ENCODE assay signal across 8 cellular contexts in the genomic region with DNA sequence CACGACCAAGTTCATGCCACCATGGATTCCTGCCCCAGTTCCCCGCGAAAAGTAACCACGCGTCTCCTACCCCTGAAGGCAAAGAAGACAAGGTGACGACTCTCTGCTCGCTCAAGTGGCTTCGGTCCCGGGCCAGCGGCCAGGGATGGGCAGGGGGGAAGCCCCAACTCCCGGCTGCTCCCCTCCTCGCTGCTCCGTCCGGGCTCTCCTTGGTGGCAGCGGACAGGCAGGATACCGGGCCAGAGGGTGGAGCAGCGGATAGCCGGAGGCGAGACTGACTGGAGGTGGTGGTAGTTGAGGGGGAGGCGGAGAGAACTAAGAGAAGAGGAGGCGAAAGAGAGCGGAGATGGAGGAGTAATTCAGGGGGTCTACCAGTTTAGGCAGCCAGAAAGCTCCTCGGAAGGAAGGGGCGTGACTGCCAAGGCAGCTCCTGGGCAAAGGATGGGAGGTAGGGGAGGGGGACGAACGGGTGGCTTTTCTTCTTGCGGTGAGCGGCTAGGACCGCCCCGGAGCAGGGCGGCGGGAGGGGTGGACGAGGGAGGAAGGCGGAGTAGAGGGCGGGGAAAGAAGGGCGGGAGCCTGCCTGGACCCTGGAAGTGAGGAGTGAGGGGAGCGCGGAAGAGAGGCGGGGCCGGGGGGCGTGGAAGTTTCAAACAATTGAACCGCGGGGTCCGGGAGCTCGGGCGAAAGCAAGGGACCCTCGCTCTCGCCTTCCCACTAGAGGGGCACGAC. TPM values are rescaled to one million over a fixed set of nuclear protein-coding genes. Genes with fewer than 3 reads are reported as not detected.
DNase-seq lines count a peak whose midpoint lies in the region; ATAC-seq and TF ChIP-seq lines count a peak whose summit lies in the region.

A gene with protein sequence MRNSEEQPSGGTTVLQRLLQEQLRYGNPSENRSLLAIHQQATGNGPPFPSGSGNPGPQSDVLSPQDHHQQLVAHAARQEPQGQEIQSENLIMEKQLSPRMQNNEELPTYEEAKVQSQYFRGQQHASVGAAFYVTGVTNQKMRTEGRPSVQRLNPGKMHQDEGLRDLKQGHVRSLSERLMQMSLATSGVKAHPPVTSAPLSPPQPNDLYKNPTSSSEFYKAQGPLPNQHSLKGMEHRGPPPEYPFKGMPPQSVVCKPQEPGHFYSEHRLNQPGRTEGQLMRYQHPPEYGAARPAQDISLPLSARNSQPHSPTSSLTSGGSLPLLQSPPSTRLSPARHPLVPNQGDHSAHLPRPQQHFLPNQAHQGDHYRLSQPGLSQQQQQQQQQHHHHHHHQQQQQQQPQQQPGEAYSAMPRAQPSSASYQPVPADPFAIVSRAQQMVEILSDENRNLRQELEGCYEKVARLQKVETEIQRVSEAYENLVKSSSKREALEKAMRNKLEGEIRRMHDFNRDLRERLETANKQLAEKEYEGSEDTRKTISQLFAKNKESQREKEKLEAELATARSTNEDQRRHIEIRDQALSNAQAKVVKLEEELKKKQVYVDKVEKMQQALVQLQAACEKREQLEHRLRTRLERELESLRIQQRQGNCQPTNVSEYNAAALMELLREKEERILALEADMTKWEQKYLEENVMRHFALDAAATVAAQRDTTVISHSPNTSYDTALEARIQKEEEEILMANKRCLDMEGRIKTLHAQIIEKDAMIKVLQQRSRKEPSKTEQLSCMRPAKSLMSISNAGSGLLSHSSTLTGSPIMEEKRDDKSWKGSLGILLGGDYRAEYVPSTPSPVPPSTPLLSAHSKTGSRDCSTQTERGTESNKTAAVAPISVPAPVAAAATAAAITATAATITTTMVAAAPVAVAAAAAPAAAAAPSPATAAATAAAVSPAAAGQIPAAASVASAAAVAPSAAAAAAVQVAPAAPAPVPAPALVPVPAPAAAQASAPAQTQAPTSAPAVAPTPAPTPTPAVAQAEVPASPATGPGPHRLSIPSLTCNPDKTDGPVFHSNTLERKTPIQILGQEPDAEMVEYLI (minus strand): TSS at position 450 of the 732 bp plus-strand sequence. CDS start 17,705 bp downstream, outside the sequence.

- H3K36me3 Mint-ChIP-seq in activated naive CD4-positive, alpha-beta T cell treated with anti-CD3 and anti-CD28 coated beads for 36 hours (ENCODE audit: low read depth): no peaks in the 10 kb centered on the region

- no peaks in the 10 kb centered on the region for H3K27me3 Mint-ChIP-seq in activated naive CD4-positive, alpha-beta T cell treated with anti-CD3 and anti-CD28 coated beads for 36 hours (ENCODE audit: low read depth)

- H2BK120ac ChIP-seq in IMR-90 (ENCODE audit: low read depth, low read length): peak within 1 kb of the TSS; percentile 75

- H3K79me1 ChIP-seq in IMR-90 (ENCODE audit: low read depth in 1 of 2, low read length in 2 of 2): peaks cover 0 to 4% of the 10 kb centered on the region in 2 experiments; a peak in 2 of 4 replicates

- H3K9me3 ChIP-seq in IMR-90 (ENCODE audit: control insufficient read depth, insufficient read depth, low read length) (no peaks in the 10 kb centered on the region), RWPE2 (ENCODE audit: severe bottlenecking) (no peaks in the 10 kb centered on the region), thoracic aorta (no peaks in the 10 kb centered on the region)

- ATAC-seq in GM21447 (IDR thresholded peaks at IDR 0.05; ENCODE audit: unreplicated experiment): peak; percentile 58
- ATAC-seq in IMR-90 (ENCODE audit: low read depth): peak; percentile 88
- ATAC-seq in RWPE2 (ENCODE audit: low read depth): peak; percentile 77
- ATAC-seq in thoracic aorta (ENCODE audit: insufficient number of reproducible peaks, low FRiP score, low read depth): peak; percentile 76

- intact Hi-C loops in IMR-90 (cut with micrococcal nuclease): loop anchor here (2.0 to 10.0 kb wide), 2 partner anchors 22 to 186 kb away; no protein-coding TSS in a partner anchor
- intact Hi-C loops in activated naive CD4-positive, alpha-beta T cell treated with anti-CD3 and anti-CD28 coated beads for 36 hours (cut with micrococcal nuclease): loop anchor here (2.0 to 5.0 kb wide), 2 partner anchors 162 to 1158 kb away; a partner anchor contains a TSS

- H3K4me1 ChIP-seq in IMR-90 (ENCODE audit: control insufficient read depth, insufficient read depth, low read length) (no peaks in the 10 kb centered on the region; the same call in 1 of the 2 replicates), RWPE2 (ENCODE audit: insufficient read depth, poor library complexity, severe bottlenecking) (no peaks in the 10 kb centered on the region), thoracic aorta (ENCODE audit: control insufficient read depth in 1 of 2, low read depth in 2 of 2) (peaks cover 0 to 5% of the 10 kb centered on the region in 2 donors)

- H3K9me1 ChIP-seq in IMR-90 (ENCODE audit: insufficient read depth, low read length): no peaks in the 10 kb centered on the region

- no peak within 1 kb of the TSS for H2AK5ac ChIP-seq in IMR-90 (ENCODE audit: low read depth, low read length)

- in situ Hi-C loops in IMR-90 (cut with MboI; ENCODE audit: low sequenced_read_pairs): loop anchor here (25.0 kb wide), 1 partner anchor 1153 kb away; a partner anchor contains a TSS

- H2BK15ac ChIP-seq in IMR-90 (ENCODE audit: low read depth, low read length): 0 out of 3 replicates have a peak within 1 kb of the TSS, but pooled peaks have one; percentile 46

- BruUV-seq in IMR-90 (replicated peaks; lab: Mats Ljungman, UMichigan): no TSS peak

- TF ChIP-seq POLR2A in IMR-90 (IDR thresholded peaks at IDR 0.05; ENCODE audit: low read depth, low read length): no peak

- peaks cover 11% of the 10 kb centered on the region for H3K4me1 Mint-ChIP-seq in activated naive CD4-positive, alpha-beta T cell treated with anti-CD3 and anti-CD28 coated beads for 36 hours (ENCODE audit: low read depth)

- peak within 1 kb of the TSS; percentile 45; the same call in 1 of the 2 replicates for H3K14ac ChIP-seq in IMR-90 (replicated peaks; ENCODE audit: low read depth, low read length)

- H3K18ac ChIP-seq in IMR-90 (ENCODE audit: low read depth, low read length): peak within 1 kb of the TSS; percentile 61; the same call in 1 of the 2 replicates

- H2AFZ ChIP-seq in IMR-90 (replicated peaks; ENCODE audit: low read length, poor library complexity): peak within 1 kb of the TSS; percentile 94

- dilution Hi-C loops in IMR-90 (cut with HindIII; ENCODE audit: low sequenced_read_pairs, unreplicated experiment): no loop called here

- H3K4me2 ChIP-seq in IMR-90 (ENCODE audit: low read depth, low read length): peak within 1 kb of the TSS; percentile 84

- peak within 1 kb of the TSS; percentile 64 for H3K9ac ChIP-seq in IMR-90 (ENCODE audit: low read depth, low read length)

- H3K4me3 ChIP-seq in IMR-90 (ENCODE audit: insufficient read depth, low read depth, low read length) (peak within 1 kb of the TSS; percentile 76), RWPE2 (ENCODE audit: severe bottlenecking) (peak within 1 kb of the TSS; percentile 36), thoracic aorta (peak within 1 kb of the TSS; percentile 85)

- CTCF ChIA-PET in IMR-90 (lab: Yijun Ruan, JAX): no interaction called here
- CTCF ChIA-PET in activated naive CD4-positive, alpha-beta T cell treated with anti-CD3 and anti-CD28 coated beads for 36 hours (lab: Charles Lee): no interaction called here

- H3K4ac ChIP-seq in IMR-90 (ENCODE audit: low read depth, low read length): peak within 1 kb of the TSS; percentile 20; the same call in 1 of the 2 replicates

- H2AK9ac ChIP-seq in IMR-90 (replicated peaks; ENCODE audit: low read depth, low read length, poor library complexity): peak within 1 kb of the TSS; percentile 31

- WGBS in IMR-90 (ENCODE audit: extremely low coverage in 2 of 2, insufficient read length in 1 of 2), 2 experiments: 18% methylated on average over 15 of the region's 49 CpGs; no CpG with 5 or more reads in 1 of the 2 experiments

- POLR2A ChIA-PET in IMR-90 (lab: Charles Lee; ENCODE audit: unreplicated experiment): no interaction called here

- H4K91ac ChIP-seq in IMR-90 (ENCODE audit: insufficient read depth, low read depth, low read length): no peak within 1 kb of the TSS; the same call in none of the 2 replicates

- H3K9me3 Mint-ChIP-seq in activated naive CD4-positive, alpha-beta T cell treated with anti-CD3 and anti-CD28 coated beads for 36 hours: no peaks in the 10 kb centered on the region

- no peak within 1 kb of the TSS for H3K56ac ChIP-seq in IMR-90 (ENCODE audit: extremely low read depth, insufficient read depth, low read length)

- no peak for TF ChIP-seq RAD21 in IMR-90 (IDR thresholded peaks at IDR 0.05; ENCODE audit: low read length)

- peak within 1 kb of the TSS; percentile 14 for H2BK5ac ChIP-seq in IMR-90 (ENCODE audit: low read depth, low read length, poor library complexity, severe bottlenecking)

- peak within 1 kb of the TSS in 1 of 2 experiments; percentile 61; a peak in 2 of 4 replicates for H4K8ac ChIP-seq in IMR-90 (ENCODE audit: low read depth in 2 of 2, low read length in 2 of 2)

- H3K23ac ChIP-seq in IMR-90 (ENCODE audit: low read depth, low read length): peak within 1 kb of the TSS; percentile 79

- no peak within 1 kb of the TSS for H3K27ac Mint-ChIP-seq in activated naive CD4-positive, alpha-beta T cell treated with anti-CD3 and anti-CD28 coated beads for 36 hours

- H3K4me3 Mint-ChIP-seq in activated naive CD4-positive, alpha-beta T cell treated with anti-CD3 and anti-CD28 coated beads for 36 hours: peak within 1 kb of the TSS; percentile 80

- peak within 1 kb of the TSS; percentile 39 for H4K5ac ChIP-seq in IMR-90 (ENCODE audit: low read depth, low read length)

- no peaks in the 10 kb centered on the region for H3K36me3 ChIP-seq in IMR-90 (ENCODE audit: control insufficient read depth, insufficient read depth, low read length)
- no peaks in the 10 kb centered on the region for H3K36me3 ChIP-seq in RWPE2 (ENCODE audit: low read depth)
- H3K36me3 ChIP-seq in thoracic aorta: no peaks in the 10 kb centered on the region

- H3K27me3 ChIP-seq in IMR-90 (ENCODE audit: control insufficient read depth, insufficient read depth, low read length): no peaks in the 10 kb centered on the region; the same call in 1 of the 2 replicates
- no peaks in the 10 kb centered on the region for H3K27me3 ChIP-seq in RWPE2 (ENCODE audit: insufficient read depth, poor library complexity, severe bottlenecking)
- no peaks in the 10 kb centered on the region for H3K27me3 ChIP-seq in thoracic aorta (replicated peaks; ENCODE audit: insufficient read depth)

- H4K20me1 ChIP-seq in IMR-90 (ENCODE audit: insufficient read depth, low read length): no peaks in the 10 kb centered on the region

- DNase-seq in COLO829 (ENCODE audit: low spot score) (peak; percentile 49), IMR-90 (peak; percentile 60), RWPE2 (ENCODE audit: low spot score) (no peak), glomerular visceral epithelial cell (ENCODE audit: extremely low spot score) (peak; percentile 84), nucleus accumbens (lab: John Stamatoyannopoulos, UW) (peak in 55 of 56 donors; percentile 15 to 84 (median 61)), thoracic aorta (ENCODE audit: low spot score) (no peak)
- DNase-seq in activated naive CD4-positive, alpha-beta T cell treated with anti-CD3 and anti-CD28 coated beads for 36 hours: peak; percentile 54

- H3K27ac ChIP-seq in IMR-90 (ENCODE audit: insufficient read depth, low read length) (peak within 1 kb of the TSS; percentile 56), RWPE2 (ENCODE audit: poor library complexity, severe bottlenecking) (no peak within 1 kb of the TSS), thoracic aorta (peak within 1 kb of the TSS; percentile 17 to 60)

- TF ChIP-seq CTCF in IMR-90 (conservative IDR thresholded peaks at IDR 0.05; ENCODE audit: low read depth, low read length): no peak
- TF ChIP-seq CTCF in RWPE2 (IDR thresholded peaks at IDR 0.05; ENCODE audit: poor library complexity, severe bottlenecking): no peak
- TF ChIP-seq CTCF in thoracic aorta (IDR thresholded peaks at IDR 0.05): no peak

- H2BK20ac ChIP-seq in IMR-90 (ENCODE audit: low read depth, low read length): peak within 1 kb of the TSS; percentile 44; the same call in 1 of the 2 replicates

RNA-seq across cellular contexts. Expression of the gene that starts here (rescaled TPM):
- total RNA-seq in IMR-90 (2012; rRNA removed): 5.3 and 9.1 TPM in 2 replicates
- 4.7 TPM in 2 replicates for polyA plus RNA-seq in IMR-90 (2012; rRNA removed)
- polyA plus RNA-seq in IMR-90 (2012; cell fraction: cytosol; rRNA removed): 1.9 and 3.1 TPM in 2 replicates
- polyA plus RNA-seq in IMR-90 (2012; cell fraction: nucleus; rRNA removed; ENCODE audit: low replicate concordance): 3.6 and 5.4 TPM in 2 replicates
- total RNA-seq in activated naive CD4-positive, alpha-beta T cell treated with anti-CD3 and anti-CD28 coated beads for 36 hours: 1 to 10 TPM; 1.5 TPM
- 10 to 100 TPM; 27.8 to 55.2 TPM for total RNA-seq in thoracic aorta

Comparison
In these comparisons a context has a peak if more than half of its experiments do, and no peak if none do; other contexts are left out.
1. DNase-seq: peak in COLO829 (single experiment), IMR-90 (single experiment), activated naive CD4-positive, alpha-beta T cell treated with anti-CD3 and anti-CD28 coated beads for 36 hours (single experiment), glomerular visceral epithelial cell (single experiment) and nucleus accumbens (55 of 56); none in RWPE2 (single experiment) and thoracic aorta (single experiment).
2. Peak in every context shown above with its lines, with median percentiles within 50 percentile points of each other: ATAC-seq and H3K4me3 ChIP-seq.